ENCODE assay signal across 9 cellular contexts in the genomic region with DNA sequence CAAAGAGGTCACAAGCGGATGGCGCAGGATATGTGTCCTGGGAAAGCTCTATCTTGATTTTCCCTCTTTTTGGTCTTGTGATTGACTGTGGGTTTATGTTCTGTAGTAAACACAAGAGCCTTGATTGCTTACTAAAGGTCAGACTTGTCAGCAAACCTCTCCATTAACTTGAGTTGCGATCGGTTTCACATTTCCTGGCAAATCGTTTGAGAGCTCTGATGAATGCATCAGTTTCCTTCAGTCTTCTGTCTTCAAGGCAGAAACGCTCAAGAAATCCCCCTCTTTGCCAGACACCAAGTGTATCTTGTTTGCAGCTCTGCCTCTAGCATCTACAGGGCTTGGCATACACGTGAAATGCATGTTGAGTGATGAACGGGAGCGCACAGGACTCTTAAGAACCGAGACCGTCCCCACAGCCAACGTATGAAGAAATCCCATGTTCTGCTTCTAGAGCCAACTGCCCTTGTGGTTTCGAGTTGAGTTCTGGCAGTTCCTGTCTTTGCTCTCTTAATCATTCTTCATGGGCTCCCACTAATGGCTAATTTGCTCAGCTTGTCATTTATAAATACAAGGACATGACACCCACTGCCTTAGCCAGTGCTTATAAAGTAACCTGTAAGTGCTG.
A peak's percentile ranks its signal among the peaks of the same experiment; 100 is the strongest.
DNase-seq lines count a peak whose midpoint lies in the region; ATAC-seq and TF ChIP-seq lines count a peak whose summit lies in the region.
"Had no signal": no experiment of that assay in that cellular context is flagged by ENCODE, and none has a peak within 500 bp of the region (broad histone marks: within the 10 kb centered on the region; RNA-seq: fewer than 3 reads in every experiment).

No MANE protein-coding gene starts in this region.

- H3K27me3 Mint-ChIP-seq in osteocyte (ENCODE audit: unreplicated experiment): no peaks in the 10 kb centered on the region

- intact Hi-C loops in posterior cingulate gyrus (cut with DNase I): no loop called here

- no peak overlapping the region for H3K4me3 Mint-ChIP-seq in osteocyte (ENCODE audit: unreplicated experiment)

- H3K9me3 Mint-ChIP-seq in osteocyte (ENCODE audit: unreplicated experiment): peaks cover 6% of the 10 kb centered on the region

- H3K4me1 Mint-ChIP-seq in osteocyte (ENCODE audit: unreplicated experiment): no peaks in the 10 kb centered on the region

- TF ChIP-seq CTCF in osteocyte (IDR thresholded peaks at IDR 0.05): no peak

- peak; percentile 37 for DNase-seq in NCI-H2107 treated with DMSO at 0.1 percent for 48 hours (lab: John Stamatoyannopoulos, UW; ENCODE audit: unreplicated experiment)
- DNase-seq in NCI-H2107 (lab: John Stamatoyannopoulos, UW): no peak
- DNase-seq in foreskin melanocyte: peak; percentile 77
- no peak for DNase-seq in stimulated activated naive CD8-positive, alpha-beta T cell treated with anti-CD3 and anti-CD28 coated beads, Interleukin-15, Interleukin-2, amounts not matched to agents 100 U/mL and 50 U/mL, for 24 hours
- no peak for DNase-seq in osteocyte (ENCODE audit: extremely low spot score, unreplicated experiment)
- DNase-seq in T1000 (lab: John Stamatoyannopoulos, UW): no peak
- DNase-seq in posterior cingulate gyrus: no peak
- DNase-seq: activated CD4-positive, CD25-positive, alpha-beta regulatory T cell treated with anti-CD3 and anti-CD28 coated beads, Interleukin-2, amount 50 U/mL, for 72 hours had no signal

- H3K36me3 Mint-ChIP-seq in osteocyte (ENCODE audit: unreplicated experiment): no peaks in the 10 kb centered on the region

- ATAC-seq in stimulated activated naive CD8-positive, alpha-beta T cell treated with anti-CD3 and anti-CD28 coated beads, Interleukin-15, Interleukin-2, amounts not matched to agents 100 U/mL and 50 U/mL, for 24 hours: peak; percentile 19

- no peak overlapping the region for H3K27ac Mint-ChIP-seq in osteocyte (ENCODE audit: unreplicated experiment)

TF ChIP-seq in PFSK-1, 5 proteins besides CTCF, POLR2A, EP300 and RAD21:
- peak; percentile 73; the same call in 1 of the 2 replicates for TF ChIP-seq TAF1 (IDR thresholded peaks at IDR 0.05; ENCODE audit: borderline replicate concordance, insufficient read depth, low read length)
- peak; percentile 34; the same call in 1 of the 2 replicates for TF ChIP-seq SIN3A (IDR thresholded peaks at IDR 0.05; ENCODE audit: borderline replicate concordance, insufficient read depth, low read length)
- TF ChIP-seq FOXP2 (optimal IDR thresholded peaks at IDR 0.05; ENCODE audit: borderline replicate concordance, extremely low read depth, extremely low read length, insufficient read depth): no peak
- TF ChIP-seq POLR2AphosphoS5 (IDR thresholded peaks at IDR 0.05; ENCODE audit: low read depth, low read length): peak; percentile 73
- TF ChIP-seq REST (IDR thresholded peaks at IDR 0.05; ENCODE audit: insufficient read depth in 1 of 2, low read depth in 2 of 2, low read length in 2 of 2): 0 out of 4 replicates have a peak, but pooled peaks of 1 of the 2 experiments have one; percentile 41
TF ChIP-seq in PFSK-1: peak in this region for 4.

Comparison
In these comparisons a context has a peak if more than half of its experiments do, and no peak if none do; other contexts are left out.
1. DNase-seq: peak in NCI-H2107 treated with DMSO at 0.1 percent for 48 hours (single experiment) and foreskin melanocyte (single experiment); none in NCI-H2107 (single experiment), stimulated activated naive CD8-positive, alpha-beta T cell treated with anti-CD3 and anti-CD28 coated beads, Interleukin-15, Interleukin-2, amounts not matched to agents 100 U/mL and 50 U/mL, for 24 hours (single experiment), osteocyte (single experiment), T1000 (single experiment) and posterior cingulate gyrus (0 of 10).